ENCODE assay signal across 1 cellular context in genomic region chr22:37420656-37421467, GRCh38.
TF ChIP-seq lines count a peak whose summit lies in the region.

No MANE protein-coding gene starts in this region.

TF ChIP-seq in SK-N-SH, 30 proteins besides CTCF, POLR2A, EP300 and RAD21 (continued from another document):
- TF ChIP-seq TEAD4 (IDR thresholded peaks at IDR 0.05; ENCODE audit: borderline replicate concordance, insufficient read depth) (no peak), SIN3A (IDR thresholded peaks at IDR 0.05; ENCODE audit: borderline replicate concordance, low read depth, low read length) (no peak), ELF1 (IDR thresholded peaks at IDR 0.05) (no peak), MXI1 (IDR thresholded peaks at IDR 0.05; ENCODE audit: low read depth, low read length) (no peak), RXRA (IDR thresholded peaks at IDR 0.05; ENCODE audit: borderline replicate concordance, low read depth) (no peak), TCF12 (IDR thresholded peaks at IDR 0.05) (no peak)
